ENCODE assay signal across 1 cellular context in genomic region chr2:121253021-121253673, GRCh38.
TF ChIP-seq lines count a peak whose summit lies in the region.

No MANE protein-coding gene starts in this region.

TF ChIP-seq in H1, 55 proteins besides CTCF, POLR2A, EP300 and RAD21:
- TF ChIP-seq HDAC2 (IDR thresholded peaks at IDR 0.05; ENCODE audit: borderline replicate concordance in 1 of 2, low read depth in 2 of 2, low read length in 2 of 2) (no peak), NRF1 (IDR thresholded peaks at IDR 0.05; ENCODE audit: low read depth, low read length) (no peak), CBX8 (IDR thresholded peaks at IDR 0.05; ENCODE audit: borderline replicate concordance, low read depth, low read length) (no peak), TCF12 (IDR thresholded peaks at IDR 0.05; ENCODE audit: low read depth, low read length) (no peak), MAX (IDR thresholded peaks at IDR 0.05) (no peak), CHD1 (IDR thresholded peaks at IDR 0.05; ENCODE audit: low read depth, low read length) (no peak), EZH2 (IDR thresholded peaks at IDR 0.05; ENCODE audit: low read depth, low read length, severe bottlenecking) (no peak), RFX5 (IDR thresholded peaks at IDR 0.05; ENCODE audit: borderline replicate concordance, low read depth, low read length) (no peak), GTF2F1 (IDR thresholded peaks at IDR 0.05; ENCODE audit: borderline replicate concordance, low read depth, low read length) (no peak), PHF8 (conservative IDR thresholded peaks at IDR 0.05; ENCODE audit: low read depth, low read length) (no peak), KDM4A (IDR thresholded peaks at IDR 0.05; ENCODE audit: low read depth, low read length, severe bottlenecking) (no peak), SUZ12 (IDR thresholded peaks at IDR 0.05; ENCODE audit: low read length) (no peak), CHD7 (IDR thresholded peaks at IDR 0.05; ENCODE audit: insufficient replicate concordance, low read length) (no peak), JUN (IDR thresholded peaks at IDR 0.05; ENCODE audit: low read depth, low read length) (no peak), SP1 (IDR thresholded peaks at IDR 0.05; ENCODE audit: low read depth, low read length) (no peak), KDM1A (IDR thresholded peaks at IDR 0.05; ENCODE audit: borderline replicate concordance, low read length) (no peak), ATF2 (IDR thresholded peaks at IDR 0.05; ENCODE audit: low read length) (no peak), TEAD4 (IDR thresholded peaks at IDR 0.05; ENCODE audit: low read depth, low read length) (no peak)
